In genomic region chr6:25993038-25993684, GRCh38 we compare ENCODE assay signal across 8 cellular contexts. TPM values are rescaled to one million over a fixed set of nuclear protein-coding genes. Genes with fewer than 3 reads are reported as not detected.
DNase-seq lines count a peak whose midpoint lies in the region; ATAC-seq and TF ChIP-seq lines count a peak whose summit lies in the region.

No MANE protein-coding gene starts in this region.

- ATAC-seq in GM18499 (IDR thresholded peaks at IDR 0.05; ENCODE audit: insufficient read depth, unreplicated experiment) = peak; percentile 1
- ATAC-seq in memory B cell (ENCODE audit: low read depth) = no peak
- ATAC-seq in HG02623 (IDR thresholded peaks at IDR 0.05; ENCODE audit: unreplicated experiment) = no peak

- H3K9me3 Mint-ChIP-seq in brain (no peaks in the 10 kb centered on the region), memory B cell (no peaks in the 10 kb centered on the region)

- DNase-seq in HL-60 (ENCODE audit: low read depth in 1 of 2, low spot score in 1 of 2) (peak in 1 of 2 experiments; percentile 16), memory B cell (ENCODE audit: low spot score in 2 of 2) (no peak), GM13977 (ENCODE audit: low spot score) (no peak), NCI-H446 (lab: John Stamatoyannopoulos, UW) (no peak), foreskin melanocyte (no peak)

- H3K27me3 ChIP-seq in HL-60 (ENCODE audit: insufficient read depth, poor library complexity, severe bottlenecking) = no peaks in the 10 kb centered on the region

- H3K36me3 Mint-ChIP-seq in brain = no peaks in the 10 kb centered on the region
- H3K36me3 Mint-ChIP-seq in memory B cell = peaks cover 7% of the 10 kb centered on the region

- peak overlapping the region; percentile 98 for H3K27ac ChIP-seq in HL-60 (replicated peaks)

- in situ Hi-C loops in GM13977 (cut with MboI; ENCODE audit: low pct_unique_long_range_greater_than_20kb, low sequenced_read_pairs, unreplicated experiment) = no loop called here

- H3K27me3 Mint-ChIP-seq in brain (peaks cover 4% of the 10 kb centered on the region), memory B cell (no peaks in the 10 kb centered on the region)

- peak overlapping the region; percentile 87 to 94 (median 93) for H3K4me3 Mint-ChIP-seq in brain
- peak overlapping the region; percentile 99 for H3K4me3 Mint-ChIP-seq in memory B cell

- H3K4me3 ChIP-seq in HL-60 (replicated peaks; ENCODE audit: insufficient read depth, low read length) = peak overlapping the region; percentile 47

- H3K4me1 Mint-ChIP-seq in brain (peaks cover 14% of the 10 kb centered on the region), memory B cell (peaks cover 23% of the 10 kb centered on the region)

- no peak for TF ChIP-seq CTCF in HL-60 (IDR thresholded peaks at IDR 0.05; ENCODE audit: insufficient read depth, low read length)
- TF ChIP-seq CTCF in brain (conservative IDR thresholded peaks at IDR 0.05) = no peak
- TF ChIP-seq CTCF in GM13977 (IDR thresholded peaks at IDR 0.05; ENCODE audit: extremely low read depth, insufficient read depth, missing control alignments) = no peak

- H3K27ac Mint-ChIP-seq in brain (peak overlapping the region in 3 of 5 experiments; percentile 67 to 92 (median 88)), memory B cell (peak overlapping the region; percentile 95)

RNA-seq across cellular contexts. Expression of gene TRIM38, which starts 30.6 kb away (rescaled TPM):
- 0.22 TPM for polyA plus RNA-seq in brain (ENCODE audit: insufficient read depth, low read depth, low replicate concordance)
